In the genomic region with DNA sequence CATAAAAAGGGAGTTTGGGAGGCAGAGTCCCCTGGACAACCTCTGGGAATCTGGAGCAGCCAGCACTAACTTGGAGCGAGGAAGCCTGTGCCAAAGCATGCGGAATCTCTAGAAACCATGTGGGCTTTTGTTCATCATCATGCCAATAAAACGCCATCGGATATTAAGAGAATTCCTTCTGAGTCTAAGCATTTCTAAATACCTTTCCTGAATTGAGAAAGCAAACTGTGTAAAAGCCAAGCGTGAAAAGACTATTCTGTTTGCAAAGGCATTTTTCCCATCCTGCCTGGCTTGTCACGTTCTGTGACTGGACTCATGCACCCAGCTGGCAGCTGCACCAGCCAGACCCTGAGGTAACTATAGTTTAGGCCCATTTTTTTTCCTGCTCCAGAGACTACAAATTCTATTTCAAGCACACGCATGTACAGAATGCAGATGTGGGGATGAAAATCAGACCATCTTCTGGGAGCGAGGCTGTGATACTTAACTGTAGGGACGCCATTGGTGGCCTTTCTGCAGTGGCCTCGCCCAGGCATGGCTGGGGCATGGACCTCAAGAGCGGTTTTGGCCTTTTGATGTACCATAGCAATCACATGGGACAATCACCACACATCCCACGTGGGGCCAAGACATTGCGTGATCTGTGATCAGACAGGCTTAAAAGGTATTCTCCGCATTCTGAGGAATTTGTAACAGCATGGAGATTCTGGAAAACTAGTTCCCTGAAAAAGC, we compare ENCODE assay signal across 19 cellular contexts.
DNase-seq lines count a peak whose midpoint lies in the region; ATAC-seq and TF ChIP-seq lines count a peak whose summit lies in the region.
"Had no signal": no experiment of that assay in that cellular context is flagged by ENCODE, and none has a peak within 500 bp of the region (broad histone marks: within the 10 kb centered on the region; RNA-seq: fewer than 3 reads in every experiment).

No MANE protein-coding gene starts in this region.

- in situ Hi-C loops in GM23248 (cut with MboI) = no loop called here

- intact Hi-C loops in ascending aorta (cut with DNase I) = loop anchor here (5.0 kb wide), 1 partner anchor 36 kb away; no protein-coding TSS in a partner anchor

- H3F3A ChIP-seq in GM23248 (ENCODE audit: insufficient read depth) = peaks cover 4% of the 10 kb centered on the region; the same call in 1 of the 2 replicates

- H3K9me2 ChIP-seq in GM23248 (ENCODE audit: insufficient read depth) = no peaks in the 10 kb centered on the region

- no peak for TF ChIP-seq POLR2A in suprapubic skin (IDR thresholded peaks at IDR 0.05)

- WGBS in GM23248 (ENCODE audit: low coverage in 1 of 2, low lambda C conversion rate in 2 of 2, missing lambda C conversion rate in 2 of 2), 2 experiments = 38 to 42% methylated on average over 14 of the region's 14 CpGs
- WGBS in suprapubic skin = 74% methylated on average over 14 of the region's 14 CpGs

- H3K36me3 ChIP-seq in GM23248 (ENCODE audit: low read depth) = no peaks in the 10 kb centered on the region
- H3K36me3 ChIP-seq in ascending aorta = no peaks in the 10 kb centered on the region
- H3K36me3 ChIP-seq in suprapubic skin = no peaks in the 10 kb centered on the region

- H3K4me3 ChIP-seq in GM23248 (no peak overlapping the region), ascending aorta (no peak overlapping the region), suprapubic skin (no peak overlapping the region)

- TF ChIP-seq CTCF in ascending aorta (IDR thresholded peaks at IDR 0.05) (no peak), suprapubic skin (IDR thresholded peaks at IDR 0.05) (no peak)

- no peak overlapping the region for H2AFZ ChIP-seq in GM23248

- ATAC-seq in left lobe of liver (peak; percentile 94), GM18870 (IDR thresholded peaks at IDR 0.05; ENCODE audit: unreplicated experiment) (no peak)
- ATAC-seq: activated T-helper 17 cell treated with anti-CD3 and anti-CD28 coated beads, Interleukin-2, amount 50 U/mL, for 72 hours; stimulated activated naive CD8-positive, alpha-beta T cell treated with anti-CD3 and anti-CD28 coated beads, Interleukin-15, Interleukin-2, amounts not matched to agents 100 U/mL and 50 U/mL, for 24 hours had no signal

- H3K9me3 ChIP-seq in GM23248 (ENCODE audit: low read depth) (no peaks in the 10 kb centered on the region), ascending aorta (no peaks in the 10 kb centered on the region), suprapubic skin (no peaks in the 10 kb centered on the region)

- H3K27me3 ChIP-seq in GM23248 (replicated peaks; ENCODE audit: insufficient read depth) (no peaks in the 10 kb centered on the region), ascending aorta (no peaks in the 10 kb centered on the region), suprapubic skin (no peaks in the 10 kb centered on the region)

- no peaks in the 10 kb centered on the region for H4K20me1 ChIP-seq in GM23248 (ENCODE audit: insufficient read depth)

- peak; percentile 82 for DNase-seq in GM23248
- peak; percentile 35 to 71 for DNase-seq in ascending aorta (ENCODE audit: low spot score in 2 of 2)
- peak; percentile 80 for DNase-seq in left lobe of liver (ENCODE audit: low spot score)
- no peak for DNase-seq in suprapubic skin (ENCODE audit: low spot score in 2 of 2)
- no peak for DNase-seq in NCI-H2081 treated with DMSO at 0.1 percent for 48 hours (lab: John Stamatoyannopoulos, UW)
- no peak for DNase-seq in activated T-cell treated with anti-CD3 and anti-CD28 coated beads, Interleukin-2, amount 50 U/mL, for 1 hour
- DNase-seq: activated CD4-positive, CD25-positive, alpha-beta regulatory T cell treated with anti-CD3 and anti-CD28 coated beads, Interleukin-2, amount 50 U/mL, for 72 hours; activated CD8-positive, alpha-beta memory T cell treated with anti-CD3 and anti-CD28 coated beads for 24 hours; amniotic stem cell; GDM1; hippocampal formation; Karpas-422; NCI-H1092 treated with DMSO at 0.1 percent for 48 hours; NCI-H2081; NCI-H524 treated with DMSO at 0.1 percent for 48 hours; retina; stimulated activated naive CD8-positive, alpha-beta T cell treated with anti-CD3 and anti-CD28 coated beads, Interleukin-15, Interleukin-2, amounts not matched to agents 100 U/mL and 50 U/mL, for 24 hours had no signal

- no peaks in the 10 kb centered on the region for H3K79me2 ChIP-seq in GM23248 (ENCODE audit: insufficient read depth)

- peak overlapping the region; percentile 56 for H3K9ac ChIP-seq in GM23248

- H3K4me1 ChIP-seq in GM23248 (ENCODE audit: insufficient read depth) (peaks cover 15% of the 10 kb centered on the region), ascending aorta (peaks cover 0 to 9% of the 10 kb centered on the region in 2 donors), suprapubic skin (peaks cover 6% of the 10 kb centered on the region)

- H3K4me2 ChIP-seq in GM23248 (ENCODE audit: unreplicated experiment) = peak overlapping the region; percentile 45

- H3K27ac ChIP-seq in GM23248 (peak overlapping the region; percentile 77), ascending aorta (peak overlapping the region; percentile 63 to 71), suprapubic skin (peak overlapping the region; percentile 28)

- no peak for TF ChIP-seq EP300 in suprapubic skin (IDR thresholded peaks at IDR 0.05)

Comparison
In these comparisons a context has a peak if more than half of its experiments do, and no peak if none do; other contexts are left out.
1. DNase-seq: peak in GM23248 (single experiment), ascending aorta (2 of 2) and left lobe of liver (single experiment); none in suprapubic skin (0 of 2), NCI-H2081 treated with DMSO at 0.1 percent for 48 hours (single experiment) and activated T-cell treated with anti-CD3 and anti-CD28 coated beads, Interleukin-2, amount 50 U/mL, for 1 hour (single experiment).
2. Peak in every context shown above with its lines, with median percentiles within 50 percentile points of each other: H3K27ac ChIP-seq.